ENCODE assay signal across 8 cellular contexts in the genomic region with DNA sequence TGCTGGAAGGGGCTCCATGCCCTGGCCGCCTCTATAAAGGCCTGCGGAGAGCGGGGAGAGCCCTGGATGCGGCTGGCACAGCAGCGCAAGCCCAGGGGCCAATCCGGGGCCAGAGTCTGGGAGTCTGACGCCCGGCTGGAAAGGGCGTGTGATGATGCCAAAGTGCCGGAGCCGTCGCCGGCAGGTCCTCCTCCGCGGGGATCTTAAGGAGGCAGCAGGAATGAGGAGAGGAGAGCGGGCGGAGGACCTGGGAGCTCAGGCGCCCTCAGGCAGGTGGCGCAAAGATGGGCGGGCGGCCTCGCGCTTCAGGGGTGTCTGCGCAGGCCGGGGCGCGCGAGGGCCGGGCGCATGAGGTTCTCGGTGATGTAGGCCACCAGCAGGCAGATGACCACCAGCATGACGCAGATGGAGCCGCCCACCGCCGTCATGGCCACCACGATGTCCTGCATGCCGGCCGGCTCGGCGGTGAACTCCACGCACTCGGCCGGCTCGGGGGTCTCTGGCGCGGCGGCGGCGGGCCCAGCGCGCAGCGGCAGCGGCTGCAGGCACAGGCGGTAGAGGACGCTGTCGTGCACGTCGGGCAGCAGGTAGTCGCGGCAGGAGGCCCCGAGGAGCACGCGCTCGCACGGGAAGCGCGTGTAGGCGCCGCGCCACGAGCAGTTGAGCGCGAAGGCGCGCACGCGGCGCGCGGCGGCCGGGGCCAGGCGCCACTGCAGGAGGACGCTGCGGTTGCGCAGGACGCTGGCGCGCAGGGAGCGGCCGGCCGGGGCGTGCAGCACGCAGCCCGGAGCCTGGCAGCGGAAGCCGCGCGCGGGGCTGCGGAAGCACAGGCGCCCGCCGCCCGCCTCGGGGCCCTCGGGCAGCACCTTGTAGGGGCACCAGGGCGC. TPM values are rescaled to one million over a fixed set of nuclear protein-coding genes. Genes with fewer than 3 reads are reported as not detected.
DNase-seq lines count a peak whose midpoint lies in the region; ATAC-seq lines count a peak whose summit lies in the region.

No MANE protein-coding gene starts in this region.

- H3K36me3 Mint-ChIP-seq in activated T-cell treated with anti-CD3 and anti-CD28 coated beads, Interleukin-2, amount 50 U/mL, for 72 hours (ENCODE audit: insufficient read depth in 2 of 2), result no peaks in the 10 kb centered on the region

- peak; percentile 66 to 72 for ATAC-seq in activated T-cell treated with anti-CD3 and anti-CD28 coated beads, Interleukin-2, amount 50 U/mL, for 72 hours (replicated peaks in 1 of 2)
- ATAC-seq in GM19328 (IDR thresholded peaks at IDR 0.05; ENCODE audit: unreplicated experiment), result no peak

- H3K9me3 ChIP-seq in HUES48 (ENCODE audit: control insufficient read depth, insufficient read depth, low read length) (no peaks in the 10 kb centered on the region), skeletal muscle satellite cell (replicated peaks; ENCODE audit: low read length) (no peaks in the 10 kb centered on the region)

- H3K4me2 ChIP-seq in skeletal muscle satellite cell (ENCODE audit: low read length), result peak overlapping the region; percentile 70

- DNase-seq in CD1c-positive myeloid dendritic cell (ENCODE audit: extremely low spot score) (peak; percentile 74), glomerular visceral epithelial cell (ENCODE audit: extremely low spot score) (peak; percentile 26), GM19240 (ENCODE audit: insufficient read length, low spot score) (no peak)
- DNase-seq in activated T-cell treated with anti-CD3 and anti-CD28 coated beads, Interleukin-2, amount 50 U/mL, for 72 hours, result peak; percentile 48 to 51
- DNase-seq in effector CD4-positive, alpha-beta T cell, result no peak

- no peak overlapping the region for H3K9ac ChIP-seq in HUES48 (ENCODE audit: low read depth, low read length)
- H3K9ac ChIP-seq in skeletal muscle satellite cell (ENCODE audit: low read depth, low read length), result no peak overlapping the region

- no peaks in the 10 kb centered on the region for H3K9me3 Mint-ChIP-seq in activated T-cell treated with anti-CD3 and anti-CD28 coated beads, Interleukin-2, amount 50 U/mL, for 72 hours

- H3K36me3 ChIP-seq in HUES48 (ENCODE audit: control insufficient read depth, insufficient read depth, low read length), result no peaks in the 10 kb centered on the region
- H3K36me3 ChIP-seq in skeletal muscle satellite cell (ENCODE audit: insufficient read depth, low read length), result no peaks in the 10 kb centered on the region

- peaks cover 3% of the 10 kb centered on the region for H3K4me1 Mint-ChIP-seq in activated T-cell treated with anti-CD3 and anti-CD28 coated beads, Interleukin-2, amount 50 U/mL, for 72 hours (ENCODE audit: low read depth)

- peak overlapping the region; percentile 75 to 85 for H3K4me3 Mint-ChIP-seq in activated T-cell treated with anti-CD3 and anti-CD28 coated beads, Interleukin-2, amount 50 U/mL, for 72 hours

- peaks cover 50% of the 10 kb centered on the region for H3K27me3 ChIP-seq in HUES48 (ENCODE audit: control insufficient read depth, insufficient read depth, low read length)
- peaks cover 75% of the 10 kb centered on the region for H3K27me3 ChIP-seq in skeletal muscle satellite cell (ENCODE audit: control insufficient read depth, insufficient read depth, low read length)

- no peaks in the 10 kb centered on the region for H3K27me3 Mint-ChIP-seq in activated T-cell treated with anti-CD3 and anti-CD28 coated beads, Interleukin-2, amount 50 U/mL, for 72 hours (ENCODE audit: low read depth)

- H3K27ac Mint-ChIP-seq in activated T-cell treated with anti-CD3 and anti-CD28 coated beads, Interleukin-2, amount 50 U/mL, for 72 hours, result no peak overlapping the region

- H3K27ac ChIP-seq in HUES48 (ENCODE audit: low read depth, low read length), result no peak overlapping the region

- peak overlapping the region; percentile 58 for H3K4me3 ChIP-seq in HUES48 (ENCODE audit: low read depth, low read length)
- H3K4me3 ChIP-seq in skeletal muscle satellite cell (ENCODE audit: low read length), result peak overlapping the region; percentile 57

- H3K4me1 ChIP-seq in HUES48 (ENCODE audit: control insufficient read depth, insufficient read depth, low read length) (peaks cover 5% of the 10 kb centered on the region; the same call in 1 of the 2 replicates), skeletal muscle satellite cell (ENCODE audit: control insufficient read depth, insufficient read depth, low read length) (peaks cover 8% of the 10 kb centered on the region)

RNA-seq across cellular contexts. Expression of gene FNDC10, which starts 0.7 kb away (rescaled TPM):
- 1 to 10 TPM in 1 of 2 donors, under 1 TPM in 1; 1.00 to 1.5 TPM for total RNA-seq in activated T-cell treated with anti-CD3 and anti-CD28 coated beads, Interleukin-2, amount 50 U/mL, for 72 hours
- 2.3 and 5.0 TPM in 2 replicates for total RNA-seq in skeletal muscle satellite cell (2012; rRNA removed)

RNA-seq across cellular contexts. Expression of gene MIB2, which starts 16.0 kb away (rescaled TPM):
- total RNA-seq in activated T-cell treated with anti-CD3 and anti-CD28 coated beads, Interleukin-2, amount 50 U/mL, for 72 hours, result 10 to 100 TPM; 68.6 to 78.6 TPM
- 26.9 and 29.4 TPM in 2 replicates for total RNA-seq in skeletal muscle satellite cell (2012; rRNA removed)

RNA-seq across cellular contexts. Expression of gene SSU72, which starts 24.6 kb away (rescaled TPM):
- 100 to 1,000 TPM; 138 to 167 TPM for total RNA-seq in activated T-cell treated with anti-CD3 and anti-CD28 coated beads, Interleukin-2, amount 50 U/mL, for 72 hours
- 47.7 and 54.0 TPM in 2 replicates for total RNA-seq in skeletal muscle satellite cell (2012; rRNA removed)

RNA-seq across cellular contexts. Expression of gene MMP23B, which starts 32.7 kb away (rescaled TPM):
- total RNA-seq in activated T-cell treated with anti-CD3 and anti-CD28 coated beads, Interleukin-2, amount 50 U/mL, for 72 hours, result 1 to 10 TPM; 1.5 TPM
- 1.1 TPM in 1 of 2 replicates, not detected in the other for total RNA-seq in skeletal muscle satellite cell (2012; rRNA removed)

RNA-seq across cellular contexts. Expression of gene TMEM240, which starts 58.8 kb away (rescaled TPM):
- 1 to 10 TPM; 1.0 to 1.3 TPM for total RNA-seq in activated T-cell treated with anti-CD3 and anti-CD28 coated beads, Interleukin-2, amount 50 U/mL, for 72 hours
- total RNA-seq in skeletal muscle satellite cell (2012; rRNA removed), result 0.51 and 2.8 TPM in 2 replicates

Comparison
In these comparisons a context has a peak if more than half of its experiments do, and no peak if none do; other contexts are left out.
1. DNase-seq: peak in CD1c-positive myeloid dendritic cell (single experiment), activated T-cell treated with anti-CD3 and anti-CD28 coated beads, Interleukin-2, amount 50 U/mL, for 72 hours (2 of 2) and glomerular visceral epithelial cell (single experiment); none in GM19240 (single experiment) and effector CD4-positive, alpha-beta T cell (single experiment).